ENCODE assay signal across 8 cellular contexts in genomic region chr16:50152807-50153647, GRCh38. TPM values are rescaled to one million over a fixed set of nuclear protein-coding genes. Genes with fewer than 3 reads are reported as not detected.
DNase-seq lines count a peak whose midpoint lies in the region; ATAC-seq and TF ChIP-seq lines count a peak whose summit lies in the region.

Gene TENT4B, plus strand, starts transcription at chr16:50153306. Its CDS starts 316 bp downstream, at chr16:50153622.

- TF ChIP-seq CTCF in A673 (conservative IDR thresholded peaks at IDR 0.05; ENCODE audit: low read depth, low read length) (no peak), kidney epithelial cell (IDR thresholded peaks at IDR 0.05; ENCODE audit: insufficient read depth, low read length, poor library complexity, severe bottlenecking) (no peak)

- H3K4me1 ChIP-seq in A673 (ENCODE audit: insufficient read depth, low read length, poor library complexity, severe bottlenecking), result peaks cover 17% of the 10 kb centered on the region

- peak; percentile 86 for DNase-seq in A673 (ENCODE audit: low spot score)
- peak; percentile 15 for DNase-seq in NCI-H2196 treated with DMSO at 0.1 percent for 48 hours (lab: John Stamatoyannopoulos, UW; ENCODE audit: unreplicated experiment)
- peak; percentile 84 for DNase-seq in activated CD4-positive, alpha-beta T cell treated with anti-CD3 and anti-CD28 coated beads for 1 hour
- DNase-seq in cerebellar cortex (ENCODE audit: low spot score), result peak; percentile 82
- DNase-seq in kidney epithelial cell (ENCODE audit: low read depth), result no peak
- peak; percentile 89 for DNase-seq in stimulated activated CD4-positive, alpha-beta T cell treated with anti-CD3 and anti-CD28 coated beads, Interleukin-15, amount 100 ng/mL, for 24 hours

- ATAC-seq in GM18520 (IDR thresholded peaks at IDR 0.05; ENCODE audit: unreplicated experiment), result peak; percentile 61
- ATAC-seq in HG03045 (IDR thresholded peaks at IDR 0.05; ENCODE audit: unreplicated experiment), result peak; percentile 78

- intact Hi-C loops in A673 (cut with micrococcal nuclease; ENCODE audit: unreplicated experiment), result loop anchor here (5.0 kb wide), 1 partner anchor 59 kb away; no protein-coding TSS in a partner anchor

- no peaks in the 10 kb centered on the region for H3K9me3 ChIP-seq in A673 (ENCODE audit: low read depth, low read length, poor library complexity, severe bottlenecking)

- H3K4me3 ChIP-seq in A673 (ENCODE audit: low read depth, low read length, poor library complexity, severe bottlenecking) (peak within 1 kb of the TSS; percentile 79), kidney epithelial cell (ENCODE audit: low read depth, low read length) (peak within 1 kb of the TSS; percentile 88)

- no peaks in the 10 kb centered on the region for H3K27me3 ChIP-seq in A673 (replicated peaks; ENCODE audit: insufficient read depth, low read depth, low read length, poor library complexity)
- H3K27me3 ChIP-seq in kidney epithelial cell (ENCODE audit: control insufficient read depth, insufficient read depth, low read length), result no peaks in the 10 kb centered on the region

- POLR2A ChIA-PET in A673 (lab: Charles Lee; ENCODE audit: low non-redundant PET), result no interaction called here

- H3K36me3 ChIP-seq in A673 (ENCODE audit: insufficient read depth, low read length, poor library complexity, severe bottlenecking), result no peaks in the 10 kb centered on the region
- no peaks in the 10 kb centered on the region for H3K36me3 ChIP-seq in kidney epithelial cell (ENCODE audit: control insufficient read depth, insufficient read depth, low read length)

- H3K27ac ChIP-seq in A673 (ENCODE audit: low read depth, low read length, poor library complexity, severe bottlenecking), result peak within 1 kb of the TSS; percentile 97

- no TSS peak for BruUV-seq in A673 (replicated peaks; lab: Mats Ljungman, UMichigan)

- CTCF ChIA-PET in A673 (lab: Charles Lee), result no interaction called here

RNA-seq across cellular contexts. Expression of gene TENT4B, which starts in this region (rescaled TPM):
- total RNA-seq in A673 (2021), result 16.8 and 18.3 TPM in 2 replicates
- total RNA-seq in kidney epithelial cell, result 10.9 and 11.0 TPM in 2 replicates
